ENCODE assay signal across 8 cellular contexts in the genomic region with DNA sequence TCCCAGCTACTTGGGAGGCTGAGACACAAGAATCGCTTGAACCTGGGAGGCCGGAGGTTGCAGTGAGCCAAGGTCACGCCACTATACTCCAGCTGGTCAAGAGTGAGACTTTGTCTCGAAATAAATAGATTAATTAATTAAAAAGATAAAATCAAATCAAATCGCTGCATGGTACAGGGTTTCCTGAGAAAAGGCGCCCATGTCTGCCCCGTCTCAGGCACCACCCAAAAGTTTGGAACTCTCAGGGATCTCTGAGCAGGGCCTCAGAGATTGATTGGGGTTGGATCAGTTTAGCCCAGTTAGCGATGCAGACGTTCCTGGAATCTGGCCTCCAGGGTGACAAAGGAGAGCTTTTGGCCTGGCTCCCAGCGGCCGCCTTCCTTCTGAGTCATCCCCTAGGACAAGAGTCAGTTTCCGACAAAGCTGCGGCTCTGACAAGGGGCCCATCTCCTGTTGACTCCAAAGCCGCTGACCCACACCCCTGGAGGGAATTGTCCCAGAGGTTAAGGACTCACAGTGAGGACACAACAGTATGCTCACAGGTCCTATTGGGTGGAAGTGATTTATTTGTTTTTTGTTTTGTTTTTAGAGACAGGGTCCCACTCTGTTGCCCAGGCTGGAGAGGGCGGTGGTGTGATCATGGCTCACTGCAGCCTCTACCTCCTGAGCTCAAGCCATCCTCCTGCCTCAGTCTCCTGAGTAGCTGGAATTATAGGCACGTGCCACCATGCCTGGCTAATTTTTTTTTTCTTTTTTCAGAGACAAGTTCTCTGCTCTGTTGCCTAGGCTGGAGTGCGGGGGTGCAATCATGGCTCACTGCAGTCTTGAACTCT. TPM values are rescaled to one million over a fixed set of nuclear protein-coding genes. Genes with fewer than 3 reads are reported as not detected.
DNase-seq lines count a peak whose midpoint lies in the region; ATAC-seq and FAIRE-seq lines count a peak whose summit lies in the region.
"Had no signal": no experiment of that assay in that cellular context is flagged by ENCODE, and none has a peak within 500 bp of the region (broad histone marks: within the 10 kb centered on the region; RNA-seq: fewer than 3 reads in every experiment).

No MANE protein-coding gene starts in this region.

- H3K36me3 Mint-ChIP-seq in activated T-helper 17 cell treated with anti-CD3 and anti-CD28 coated beads, Interleukin-2, amount 50 U/mL, for 72 hours (ENCODE audit: low read depth) = peaks cover 64% of the 10 kb centered on the region

- no peaks in the 10 kb centered on the region for H3K9me3 Mint-ChIP-seq in activated T-helper 17 cell treated with anti-CD3 and anti-CD28 coated beads, Interleukin-2, amount 50 U/mL, for 72 hours
- H3K9me3 Mint-ChIP-seq: brain had no signal

- no peak overlapping the region for H3K27ac Mint-ChIP-seq in activated T-helper 17 cell treated with anti-CD3 and anti-CD28 coated beads, Interleukin-2, amount 50 U/mL, for 72 hours

- H3K27me3 Mint-ChIP-seq in activated T-helper 17 cell treated with anti-CD3 and anti-CD28 coated beads, Interleukin-2, amount 50 U/mL, for 72 hours = no peaks in the 10 kb centered on the region
- H3K27me3 Mint-ChIP-seq: brain had no signal

- peak; percentile 91 for FAIRE-seq in RCC 7860 (lab: Jason Lieb, UNC)
- FAIRE-seq: D721Med had no signal

- DNase-seq in AG08396 (ENCODE audit: low spot score) (peak; percentile 84), RCC 7860 (ENCODE audit: low spot score) (peak; percentile 90), hepatic stellate cell (ENCODE audit: low spot score) (peak; percentile 90), NCI-H526 (lab: John Stamatoyannopoulos, UW) (no peak)

- H3K4me1 Mint-ChIP-seq in activated T-helper 17 cell treated with anti-CD3 and anti-CD28 coated beads, Interleukin-2, amount 50 U/mL, for 72 hours = no peaks in the 10 kb centered on the region

- no peak overlapping the region for H3K4me3 Mint-ChIP-seq in activated T-helper 17 cell treated with anti-CD3 and anti-CD28 coated beads, Interleukin-2, amount 50 U/mL, for 72 hours
- H3K4me3 Mint-ChIP-seq: brain had no signal

- no peak for ATAC-seq in activated T-helper 17 cell treated with anti-CD3 and anti-CD28 coated beads, Interleukin-2, amount 50 U/mL, for 72 hours (replicated peaks)
- no peak for ATAC-seq in GM19035 (IDR thresholded peaks at IDR 0.05; ENCODE audit: unreplicated experiment)

RNA-seq across cellular contexts. Expression of a gene that starts 6.8 kb away (rescaled TPM):
- total RNA-seq in activated T-helper 17 cell treated with anti-CD3 and anti-CD28 coated beads, Interleukin-2, amount 50 U/mL, for 72 hours = 10 to 100 TPM; 30.4 to 54.9 TPM

RNA-seq across cellular contexts. Expression of a gene that starts 24.5 kb away (rescaled TPM):
- 1 to 10 TPM; 9.0 to 9.2 TPM for total RNA-seq in activated T-helper 17 cell treated with anti-CD3 and anti-CD28 coated beads, Interleukin-2, amount 50 U/mL, for 72 hours

RNA-seq across cellular contexts. Expression of a gene that starts 24.6 kb away (rescaled TPM):
- 10 to 100 TPM; 14.8 to 20.6 TPM for total RNA-seq in activated T-helper 17 cell treated with anti-CD3 and anti-CD28 coated beads, Interleukin-2, amount 50 U/mL, for 72 hours

RNA-seq across cellular contexts. Expression of a gene that starts 38.5 kb away (rescaled TPM):
- 10 to 100 TPM; 63.5 to 74.2 TPM for total RNA-seq in activated T-helper 17 cell treated with anti-CD3 and anti-CD28 coated beads, Interleukin-2, amount 50 U/mL, for 72 hours

RNA-seq across cellular contexts. Expression of a gene that starts 44.0 kb away (rescaled TPM):
- 10 to 100 TPM; 41.7 to 76.6 TPM for total RNA-seq in activated T-helper 17 cell treated with anti-CD3 and anti-CD28 coated beads, Interleukin-2, amount 50 U/mL, for 72 hours

Comparison
In these comparisons a context has a peak if more than half of its experiments do, and no peak if none do; other contexts are left out.
1. DNase-seq: peak in AG08396 (single experiment), RCC 7860 (single experiment) and hepatic stellate cell (single experiment); none in NCI-H526 (0 of 2).